ENCODE assay signal across 8 cellular contexts in genomic region chr1:151790940-151791651, GRCh38. TPM values are rescaled to one million over a fixed set of nuclear protein-coding genes. Genes with fewer than 3 reads are reported as not detected.
DNase-seq lines count a peak whose midpoint lies in the region; ATAC-seq, FAIRE-seq and TF ChIP-seq lines count a peak whose summit lies in the region.

No MANE protein-coding gene starts in this region.

- H3K27me3 ChIP-seq in A673 (replicated peaks; ENCODE audit: insufficient read depth, low read depth, low read length, poor library complexity) (peaks cover 19% of the 10 kb centered on the region), astrocyte (ENCODE audit: insufficient read depth, low read length) (peaks cover 3% of the 10 kb centered on the region), keratinocyte (ENCODE audit: control insufficient read depth, extremely low read depth, insufficient read depth, low read length) (no peaks in the 10 kb centered on the region)

- peak overlapping the region; percentile 91 for H3K4me3 Mint-ChIP-seq in astrocyte (ENCODE audit: unreplicated experiment)
- H3K4me3 Mint-ChIP-seq in stimulated activated naive CD8-positive, alpha-beta T cell treated with anti-CD3 and anti-CD28 coated beads, Interleukin-15, amount 100 ng/mL, for 72 hours = peak overlapping the region; percentile 91 to 99

- peak overlapping the region; percentile 67 for H3K9ac ChIP-seq in astrocyte (ENCODE audit: low read length)
- H3K9ac ChIP-seq in keratinocyte (ENCODE audit: control insufficient read depth, extremely low read depth, insufficient read depth, low read length) = peak overlapping the region; percentile 78

- H3K9me3 ChIP-seq in A673 (ENCODE audit: low read depth, low read length, poor library complexity, severe bottlenecking) = no peaks in the 10 kb centered on the region
- no peaks in the 10 kb centered on the region for H3K9me3 ChIP-seq in astrocyte (ENCODE audit: insufficient read depth, low read depth, low read length)
- no peaks in the 10 kb centered on the region for H3K9me3 ChIP-seq in keratinocyte (ENCODE audit: control insufficient read depth, low read depth, low read length)

- POLR2A ChIA-PET in A673 (lab: Charles Lee; ENCODE audit: low non-redundant PET) = no interaction called here

- intact Hi-C loops in A673 (cut with micrococcal nuclease; ENCODE audit: unreplicated experiment) = no loop called here

- DNase-seq in A673 (ENCODE audit: low spot score) (no peak), NCI-H2227 (lab: John Stamatoyannopoulos, UW; ENCODE audit: unreplicated experiment) (peak; percentile 65), astrocyte (ENCODE audit: low read depth) (no peak), keratinocyte (ENCODE audit: low read depth, low spot score) (no peak), NCI-H1694 (lab: John Stamatoyannopoulos, UW) (no peak), NCI-H128 (lab: John Stamatoyannopoulos, UW; ENCODE audit: unreplicated experiment) (no peak)
- DNase-seq in stimulated activated naive CD8-positive, alpha-beta T cell treated with anti-CD3 and anti-CD28 coated beads, Interleukin-15, amount 100 ng/mL, for 72 hours = peak in 1 of 2 donors; percentile 17

- H3K79me2 ChIP-seq in astrocyte (ENCODE audit: insufficient read depth, low read length) (no peaks in the 10 kb centered on the region), keratinocyte (ENCODE audit: control insufficient read depth, insufficient read depth, low read length) (no peaks in the 10 kb centered on the region)

- peaks cover 7% of the 10 kb centered on the region for H3K4me1 Mint-ChIP-seq in astrocyte (ENCODE audit: low read depth, unreplicated experiment)
- peaks cover 10% of the 10 kb centered on the region for H3K4me1 Mint-ChIP-seq in stimulated activated naive CD8-positive, alpha-beta T cell treated with anti-CD3 and anti-CD28 coated beads, Interleukin-15, amount 100 ng/mL, for 72 hours

- no TSS peak for BruUV-seq in A673 (replicated peaks; lab: Mats Ljungman, UMichigan)

- H3K4me1 ChIP-seq in A673 (ENCODE audit: insufficient read depth, low read length, poor library complexity, severe bottlenecking) = peaks cover 9% of the 10 kb centered on the region
- H3K4me1 ChIP-seq in astrocyte (ENCODE audit: insufficient read depth, low read length) = peaks cover 6% of the 10 kb centered on the region
- no peaks in the 10 kb centered on the region for H3K4me1 ChIP-seq in keratinocyte (ENCODE audit: control insufficient read depth, extremely low read depth, insufficient read depth, low read length)

- no peaks in the 10 kb centered on the region for H3K9me3 Mint-ChIP-seq in astrocyte (ENCODE audit: unreplicated experiment)
- no peaks in the 10 kb centered on the region for H3K9me3 Mint-ChIP-seq in stimulated activated naive CD8-positive, alpha-beta T cell treated with anti-CD3 and anti-CD28 coated beads, Interleukin-15, amount 100 ng/mL, for 72 hours

- H3K27me3 Mint-ChIP-seq in astrocyte (ENCODE audit: low read depth, unreplicated experiment) = no peaks in the 10 kb centered on the region
- H3K27me3 Mint-ChIP-seq in stimulated activated naive CD8-positive, alpha-beta T cell treated with anti-CD3 and anti-CD28 coated beads, Interleukin-15, amount 100 ng/mL, for 72 hours = no peaks in the 10 kb centered on the region

- H3K9me1 ChIP-seq in keratinocyte (ENCODE audit: control insufficient read depth, extremely low read depth, insufficient read depth, low read length) = no peaks in the 10 kb centered on the region

- no peaks in the 10 kb centered on the region for H3K36me3 Mint-ChIP-seq in astrocyte (ENCODE audit: low read depth, unreplicated experiment)

- H3K27ac ChIP-seq in A673 (ENCODE audit: low read depth, low read length, poor library complexity, severe bottlenecking) (no peak overlapping the region), astrocyte (ENCODE audit: low read depth, low read length) (no peak overlapping the region), keratinocyte (ENCODE audit: control insufficient read depth, insufficient read depth, low read length) (peak overlapping the region; percentile 36)

- peak; percentile 4 for ATAC-seq in GM19035 (IDR thresholded peaks at IDR 0.05; ENCODE audit: unreplicated experiment)
- peak; percentile 4 for ATAC-seq in stimulated activated naive CD8-positive, alpha-beta T cell treated with anti-CD3 and anti-CD28 coated beads, Interleukin-15, amount 100 ng/mL, for 72 hours

- peak overlapping the region; percentile 96 for H3K27ac Mint-ChIP-seq in astrocyte (ENCODE audit: unreplicated experiment)
- H3K27ac Mint-ChIP-seq in stimulated activated naive CD8-positive, alpha-beta T cell treated with anti-CD3 and anti-CD28 coated beads, Interleukin-15, amount 100 ng/mL, for 72 hours = peak overlapping the region; percentile 77 to 96

- TF ChIP-seq CTCF in A673 (conservative IDR thresholded peaks at IDR 0.05; ENCODE audit: low read depth, low read length) (no peak), astrocyte (IDR thresholded peaks at IDR 0.05; ENCODE audit: insufficient read depth, low read depth, low read length) (no peak), keratinocyte (optimal IDR thresholded peaks at IDR 0.05 in 1 of 3, IDR thresholded peaks at IDR 0.05 in 1 of 3, conservative IDR thresholded peaks at IDR 0.05 in 1 of 3; ENCODE audit: extremely low read depth in 1 of 3, insufficient read depth in 2 of 3, low read length in 3 of 3) (no peak)

- H3K4me2 ChIP-seq in astrocyte (ENCODE audit: low read length) = peak overlapping the region; percentile 93
- H3K4me2 ChIP-seq in keratinocyte (ENCODE audit: control insufficient read depth, extremely low read depth, insufficient read depth, low read depth, low read length) = peak overlapping the region; percentile 97

- peak overlapping the region; percentile 99 for H2AFZ ChIP-seq in astrocyte (ENCODE audit: low read depth, low read length)
- H2AFZ ChIP-seq in keratinocyte (ENCODE audit: control insufficient read depth, low read length) = peak overlapping the region; percentile 100

- H3K36me3 ChIP-seq in A673 (ENCODE audit: insufficient read depth, low read length, poor library complexity, severe bottlenecking) (no peaks in the 10 kb centered on the region), astrocyte (ENCODE audit: insufficient read depth, low read length) (no peaks in the 10 kb centered on the region), keratinocyte (ENCODE audit: control insufficient read depth in 2 of 2, extremely low read depth in 1 of 2, insufficient read depth in 2 of 2, low read length in 2 of 2) (peaks cover 0 to 2% of the 10 kb centered on the region in 2 experiments)

- CTCF ChIA-PET in A673 (lab: Charles Lee) = no interaction called here

- dilution Hi-C loops in keratinocyte (cut with MboI; ENCODE audit: extremely low pct_ligation_motif_present, low sequenced_read_pairs) = no loop called here

- H3K4me3 ChIP-seq in A673 (ENCODE audit: low read depth, low read length, poor library complexity, severe bottlenecking) (peak overlapping the region; percentile 56), astrocyte (ENCODE audit: insufficient read depth, low read depth, low read length) (peak overlapping the region; percentile 88), keratinocyte (ENCODE audit: control insufficient read depth in 2 of 3, extremely low read depth in 1 of 3, insufficient read depth in 2 of 3, low read depth in 1 of 3, low read length in 3 of 3) (peak overlapping the region; percentile 67 to 99 (median 92))

- FAIRE-seq in astrocyte (lab: Jason Lieb, UNC) (no peak), keratinocyte (lab: Jason Lieb, UNC) (no peak)

- no peaks in the 10 kb centered on the region for H4K20me1 ChIP-seq in astrocyte (ENCODE audit: insufficient read depth, low read length)
- no peaks in the 10 kb centered on the region for H4K20me1 ChIP-seq in keratinocyte (ENCODE audit: control insufficient read depth, extremely low read depth, insufficient read depth, low read length)

RNA-seq across cellular contexts. Expression of gene TDRKH, which starts 0.8 kb away (rescaled TPM):
- 2.1 and 3.2 TPM in 2 replicates for total RNA-seq in A673 (2021)
- 6.7 and 7.5 TPM in 2 replicates for total RNA-seq in astrocyte
- polyA plus RNA-seq in keratinocyte = 7.1 to 10.4 TPM (median 9.7 TPM) in 3 replicates
- polyA plus RNA-seq in keratinocyte (2011; ENCODE audit: low read depth) = 14.3 TPM
- polyA plus RNA-seq in keratinocyte (2011; cell fraction: cytosol; rRNA removed) = 6.2 and 8.2 TPM in 2 replicates
- polyA plus RNA-seq in keratinocyte (2011; cell fraction: nucleus; rRNA removed) = 10.4 and 10.5 TPM in 2 replicates
- 5.6 and 9.6 TPM in 2 replicates for polyA plus RNA-seq in keratinocyte (2012; ENCODE audit: low replicate concordance)
- polyA minus RNA-seq in keratinocyte = 5.0 to 9.3 TPM (median 6.6 TPM) in 3 replicates
- 2.3 TPM for polyA minus RNA-seq in keratinocyte (2011; cell fraction: cytosol; rRNA and poly(A)+ RNA removed)
- polyA minus RNA-seq in keratinocyte (2011; cell fraction: nucleus; rRNA and poly(A)+ RNA removed) = 4.3 and 6.1 TPM in 2 replicates

RNA-seq across cellular contexts. Expression of gene LINGO4, which starts 14.1 kb away (rescaled TPM):
- total RNA-seq in A673 (2021) (not detected in 2 replicates), astrocyte (not detected in 2 replicates)
- not detected in 3 replicates for polyA plus RNA-seq in keratinocyte
- polyA plus RNA-seq in keratinocyte (2011; ENCODE audit: low read depth) = not detected
- polyA plus RNA-seq in keratinocyte (2011; cell fraction: cytosol; rRNA removed) = not detected in 2 replicates
- 0.04 TPM in 1 of 2 replicates, not detected in the other for polyA plus RNA-seq in keratinocyte (2011; cell fraction: nucleus; rRNA removed)
- not detected in 2 replicates for polyA plus RNA-seq in keratinocyte (2012; ENCODE audit: low replicate concordance)
- polyA minus RNA-seq in keratinocyte = not detected in 3 replicates
- not detected for polyA minus RNA-seq in keratinocyte (2011; cell fraction: cytosol; rRNA and poly(A)+ RNA removed)
- polyA minus RNA-seq in keratinocyte (2011; cell fraction: nucleus; rRNA and poly(A)+ RNA removed) = not detected in 2 replicates

RNA-seq across cellular contexts. Expression of gene MRPL9, which starts 27.8 kb away (rescaled TPM):
- 132 and 143 TPM in 2 replicates for total RNA-seq in A673 (2021)
- 58.5 and 70.0 TPM in 2 replicates for total RNA-seq in astrocyte
- 73.7 to 125 TPM (median 75.0 TPM) in 3 replicates for polyA plus RNA-seq in keratinocyte
- polyA plus RNA-seq in keratinocyte (2011; ENCODE audit: low read depth) = 95.0 TPM
- polyA plus RNA-seq in keratinocyte (2011; cell fraction: cytosol; rRNA removed) = 68.1 and 89.3 TPM in 2 replicates
- polyA plus RNA-seq in keratinocyte (2011; cell fraction: nucleus; rRNA removed) = 54.7 and 57.2 TPM in 2 replicates
- polyA plus RNA-seq in keratinocyte (2012; ENCODE audit: low replicate concordance) = 48.8 and 77.9 TPM in 2 replicates
- 38.1 to 62.4 TPM (median 48.2 TPM) in 3 replicates for polyA minus RNA-seq in keratinocyte
- 66.4 TPM for polyA minus RNA-seq in keratinocyte (2011; cell fraction: cytosol; rRNA and poly(A)+ RNA removed)
- 16.7 and 21.1 TPM in 2 replicates for polyA minus RNA-seq in keratinocyte (2011; cell fraction: nucleus; rRNA and poly(A)+ RNA removed)

RNA-seq across cellular contexts. Expression of gene RORC, which starts 40.5 kb away (rescaled TPM):
- total RNA-seq in A673 (2021) (not detected in 2 replicates), astrocyte (not detected in 2 replicates)
- polyA plus RNA-seq in keratinocyte = 0.05 to 0.13 TPM (median 0.12 TPM) in 3 replicates
- polyA plus RNA-seq in keratinocyte (2011; ENCODE audit: low read depth) = 0.77 TPM
- 0.07 and 0.16 TPM in 2 replicates for polyA plus RNA-seq in keratinocyte (2011; cell fraction: cytosol; rRNA removed)
- 0.17 and 0.22 TPM in 2 replicates for polyA plus RNA-seq in keratinocyte (2011; cell fraction: nucleus; rRNA removed)
- polyA plus RNA-seq in keratinocyte (2012; ENCODE audit: low replicate concordance) = 2.3 TPM in 1 of 2 replicates, not detected in the other
- polyA minus RNA-seq in keratinocyte = 0.10 to 0.98 TPM (median 0.10 TPM) in 3 replicates
- 0.96 TPM for polyA minus RNA-seq in keratinocyte (2011; cell fraction: cytosol; rRNA and poly(A)+ RNA removed)
- 0.54 TPM in 1 of 2 replicates, not detected in the other for polyA minus RNA-seq in keratinocyte (2011; cell fraction: nucleus; rRNA and poly(A)+ RNA removed)

RNA-seq across cellular contexts. Expression of gene C2CD4D, which starts 48.5 kb away (rescaled TPM):
- total RNA-seq in A673 (2021) = not detected in 2 replicates
- 0.16 and 0.22 TPM in 2 replicates for total RNA-seq in astrocyte
- 0.05 to 0.08 TPM (median 0.05 TPM) in 3 replicates for polyA plus RNA-seq in keratinocyte
- not detected for polyA plus RNA-seq in keratinocyte (2011; ENCODE audit: low read depth)
- polyA plus RNA-seq in keratinocyte (2011; cell fraction: cytosol; rRNA removed) = 0.05 TPM in 1 of 2 replicates, not detected in the other
- 0.08 and 0.09 TPM in 2 replicates for polyA plus RNA-seq in keratinocyte (2011; cell fraction: nucleus; rRNA removed)
- 0.17 and 0.27 TPM in 2 replicates for polyA plus RNA-seq in keratinocyte (2012; ENCODE audit: low replicate concordance)
- polyA minus RNA-seq in keratinocyte = not detected in 3 replicates
- polyA minus RNA-seq in keratinocyte (2011; cell fraction: cytosol; rRNA and poly(A)+ RNA removed) = not detected
- polyA minus RNA-seq in keratinocyte (2011; cell fraction: nucleus; rRNA and poly(A)+ RNA removed) = not detected in 2 replicates
